8 cellular contexts compared by ENCODE assay signal in the genomic region with DNA sequence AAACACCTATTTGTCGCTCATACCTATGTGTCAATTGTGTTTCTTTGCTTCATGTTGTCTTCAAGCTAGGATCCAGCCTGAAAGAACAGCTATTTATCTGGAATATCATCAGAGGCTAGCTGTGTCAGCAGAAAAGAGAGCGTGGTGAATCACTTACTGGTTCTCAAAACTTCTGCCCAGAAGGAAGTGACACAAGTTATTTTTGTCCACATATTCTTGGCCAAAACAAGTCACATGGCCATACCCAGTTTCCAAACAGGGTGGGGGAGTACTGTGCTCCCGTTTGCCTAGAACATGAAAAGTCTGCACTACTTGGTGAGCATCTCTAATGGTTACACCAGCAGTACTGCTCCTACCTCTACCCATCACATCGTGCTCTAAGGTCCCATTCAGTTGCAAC.
DNase-seq lines count a peak whose midpoint lies in the region; ATAC-seq and TF ChIP-seq lines count a peak whose summit lies in the region.

No MANE protein-coding gene starts in this region.

- no peaks in the 10 kb centered on the region for H3K36me3 ChIP-seq in colonic mucosa
- no peaks in the 10 kb centered on the region for H3K36me3 ChIP-seq in CD8-positive, alpha-beta T cell (ENCODE audit: insufficient read depth, low read length)

- no peak overlapping the region for H3K27ac Mint-ChIP-seq in CD8-positive, alpha-beta T cell

- intact Hi-C loops in colonic mucosa (cut with DNase I) (no loop called here), sciatic nerve (cut with DNase I) (no loop called here)
- intact Hi-C loops in CD8-positive, alpha-beta T cell (cut with DNase I, micrococcal nuclease), result no loop called here

- CTCF ChIA-PET in CD8-positive, alpha-beta T cell (lab: Charles Lee), result no interaction called here

- H3K9ac ChIP-seq in colonic mucosa (ENCODE audit: low read depth in 2 of 2, low read length in 2 of 2), result no peak overlapping the region

- H3K36me3 Mint-ChIP-seq in CD8-positive, alpha-beta T cell, result no peaks in the 10 kb centered on the region

- H3K9me3 Mint-ChIP-seq in CD8-positive, alpha-beta T cell, result no peaks in the 10 kb centered on the region

- H3K27me3 ChIP-seq in colonic mucosa, result no peaks in the 10 kb centered on the region
- no peaks in the 10 kb centered on the region for H3K27me3 ChIP-seq in CD8-positive, alpha-beta T cell (ENCODE audit: insufficient read depth, low read length)

- H3K4me1 ChIP-seq in colonic mucosa, result no peaks in the 10 kb centered on the region
- H3K4me1 ChIP-seq in CD8-positive, alpha-beta T cell (ENCODE audit: insufficient read depth, low read length), result no peaks in the 10 kb centered on the region

- no peak for TF ChIP-seq CTCF in colonic mucosa (IDR thresholded peaks at IDR 0.05)
- no peak for TF ChIP-seq CTCF in CD8-positive, alpha-beta T cell (IDR thresholded peaks at IDR 0.05)

- H3K27me3 Mint-ChIP-seq in CD8-positive, alpha-beta T cell (ENCODE audit: low read depth), result no peaks in the 10 kb centered on the region

- no peaks in the 10 kb centered on the region for H3K4me1 Mint-ChIP-seq in CD8-positive, alpha-beta T cell (ENCODE audit: low read depth)

- POLR2A ChIA-PET in CD8-positive, alpha-beta T cell (lab: Charles Lee), result no interaction called here

- no peaks in the 10 kb centered on the region for H3K9me3 ChIP-seq in colonic mucosa
- H3K9me3 ChIP-seq in CD8-positive, alpha-beta T cell (ENCODE audit: low read length), result no peaks in the 10 kb centered on the region

- no peak overlapping the region for H3K4me3 Mint-ChIP-seq in CD8-positive, alpha-beta T cell

- H3K4me3 ChIP-seq in colonic mucosa, result no peak overlapping the region
- no peak overlapping the region for H3K4me3 ChIP-seq in CD8-positive, alpha-beta T cell (ENCODE audit: low read depth, low read length)

- ATAC-seq in GM19455 (IDR thresholded peaks at IDR 0.05; ENCODE audit: unreplicated experiment), result peak; percentile 70
- peak; percentile 88 for ATAC-seq in HG03378 (IDR thresholded peaks at IDR 0.05; ENCODE audit: unreplicated experiment)
- peak; percentile 95 for ATAC-seq in sciatic nerve
- no peak for ATAC-seq in left lobe of liver
- no peak for ATAC-seq in CD8-positive, alpha-beta T cell

- H3K27ac ChIP-seq in colonic mucosa, result no peak overlapping the region
- H3K27ac ChIP-seq in CD8-positive, alpha-beta T cell (ENCODE audit: low read depth, low read length), result no peak overlapping the region

- DNase-seq in colonic mucosa (peak; percentile 18), sciatic nerve (ENCODE audit: low spot score) (no peak), left lobe of liver (ENCODE audit: low spot score) (no peak), NCI-H1417 treated with DMSO at 0.1 percent for 48 hours (lab: John Stamatoyannopoulos, UW) (no peak), T1000 (lab: John Stamatoyannopoulos, UW) (no peak)
- no peak for DNase-seq in CD8-positive, alpha-beta T cell

Comparison
In these comparisons a context has a peak if more than half of its experiments do, and no peak if none do; other contexts are left out.
1. ATAC-seq: peak in GM19455 (single experiment), HG03378 (single experiment) and sciatic nerve (single experiment); none in left lobe of liver (single experiment) and CD8-positive, alpha-beta T cell (single experiment).